Comparison of ENCODE assay signal across 8 cellular contexts in the genomic region with DNA sequence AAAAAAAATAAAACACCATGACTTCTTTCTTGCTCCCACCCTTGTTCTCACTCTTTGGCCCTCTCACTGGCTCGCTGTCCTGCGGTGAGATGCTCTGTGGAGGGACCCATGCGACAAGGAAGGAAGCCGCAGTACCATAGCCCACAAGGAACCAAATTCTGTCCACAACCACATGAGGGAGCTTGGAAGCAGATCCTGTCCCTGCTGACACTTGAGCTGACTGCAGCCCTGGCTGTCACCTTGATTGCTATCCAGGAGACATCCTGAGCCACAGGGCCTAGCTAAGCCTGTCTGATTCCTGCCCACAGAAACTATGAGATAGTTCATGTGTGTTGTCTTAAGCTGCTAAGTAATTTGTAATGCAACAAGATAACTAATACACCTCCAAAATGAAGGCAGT. TPM values are rescaled to one million over a fixed set of nuclear protein-coding genes. Genes with fewer than 3 reads are reported as not detected.
DNase-seq lines count a peak whose midpoint lies in the region; ATAC-seq and TF ChIP-seq lines count a peak whose summit lies in the region.

No MANE protein-coding gene starts in this region.

- ATAC-seq in DND-41 (ENCODE audit: insufficient read depth, low read depth) (no peak), GM21619 (IDR thresholded peaks at IDR 0.05; ENCODE audit: unreplicated experiment) (no peak), GM18907 (IDR thresholded peaks at IDR 0.05; ENCODE audit: unreplicated experiment) (no peak)

- H3K9me3 ChIP-seq in DND-41 (ENCODE audit: insufficient read depth, low read length, severe bottlenecking) (no peaks in the 10 kb centered on the region), neural progenitor cell (ENCODE audit: low read depth) (no peaks in the 10 kb centered on the region)

- H2AFZ ChIP-seq in DND-41 (ENCODE audit: low read depth, low read length) (no peak overlapping the region), neural progenitor cell (replicated peaks) (no peak overlapping the region)

- no peaks in the 10 kb centered on the region for H3K36me3 Mint-ChIP-seq in neural progenitor cell

- H3K27ac Mint-ChIP-seq in neural progenitor cell = no peak overlapping the region

- H3K36me3 ChIP-seq in DND-41 (ENCODE audit: insufficient read depth, low read length) (no peaks in the 10 kb centered on the region), neural progenitor cell (no peaks in the 10 kb centered on the region)

- peaks cover 7% of the 10 kb centered on the region for H3K27me3 Mint-ChIP-seq in neural progenitor cell (ENCODE audit: insufficient read depth, low read depth)

- peaks cover 3% of the 10 kb centered on the region for H3K27me3 ChIP-seq in DND-41 (ENCODE audit: insufficient read depth, low read length, poor library complexity)
- H3K27me3 ChIP-seq in neural progenitor cell = peaks cover 75% of the 10 kb centered on the region

- no peak overlapping the region for H3K4me3 ChIP-seq in DND-41 (ENCODE audit: low read depth in 1 of 2, low read length in 2 of 2)
- no peak overlapping the region for H3K4me3 ChIP-seq in epithelial cell of proximal tubule (ENCODE audit: low read depth, low read length)
- no peak overlapping the region for H3K4me3 ChIP-seq in neural progenitor cell

- no peak overlapping the region for H3K4me3 Mint-ChIP-seq in neural progenitor cell

- peak; percentile 62 for TF ChIP-seq CTCF in 22Rv1 (IDR thresholded peaks at IDR 0.05)
- peak; percentile 47 for TF ChIP-seq CTCF in DND-41 (IDR thresholded peaks at IDR 0.05; ENCODE audit: borderline replicate concordance, extremely low read depth, low read length, poor library complexity, severe bottlenecking)
- peak; percentile 58 for TF ChIP-seq CTCF in epithelial cell of proximal tubule (conservative IDR thresholded peaks at IDR 0.05; ENCODE audit: low read depth, low read length)
- TF ChIP-seq CTCF in neural progenitor cell (IDR thresholded peaks at IDR 0.05) = peak; percentile 43

- H3K27ac ChIP-seq in 22Rv1 (no peak overlapping the region), DND-41 (ENCODE audit: low read length) (no peak overlapping the region), neural progenitor cell (no peak overlapping the region)

- H3K9ac ChIP-seq in DND-41 (ENCODE audit: low read depth, low read length) (no peak overlapping the region), neural progenitor cell (no peak overlapping the region)

- H4K20me1 ChIP-seq in DND-41 (ENCODE audit: insufficient read depth, low read length) (no peaks in the 10 kb centered on the region), neural progenitor cell (ENCODE audit: low read depth) (peaks cover 8% of the 10 kb centered on the region)

- H3K4me2 ChIP-seq in DND-41 (ENCODE audit: insufficient read depth, low read length) (no peak overlapping the region), neural progenitor cell (no peak overlapping the region)

- peaks cover 11% of the 10 kb centered on the region for H3K4me1 Mint-ChIP-seq in neural progenitor cell

- no peaks in the 10 kb centered on the region for H3K9me3 Mint-ChIP-seq in neural progenitor cell

- peaks cover 15% of the 10 kb centered on the region for H3K4me1 ChIP-seq in DND-41 (ENCODE audit: insufficient read depth, low read length)
- peaks cover 1% of the 10 kb centered on the region for H3K4me1 ChIP-seq in neural progenitor cell

- peak; percentile 30 for DNase-seq in DND-41
- peak; percentile 18 to 49 for DNase-seq in NCI-H526 (lab: John Stamatoyannopoulos, UW)
- DNase-seq in epithelial cell of proximal tubule (ENCODE audit: low read depth) = no peak
- DNase-seq in neural progenitor cell (ENCODE audit: low spot score) = peak; percentile 54
- DNase-seq in dedifferentiated amniotic fluid mesenchymal stem cell (ENCODE audit: extremely low spot score) = no peak

- H3K79me2 ChIP-seq in DND-41 (ENCODE audit: insufficient read depth, low read length) (no peaks in the 10 kb centered on the region), neural progenitor cell (ENCODE audit: low read depth) (no peaks in the 10 kb centered on the region)

- peaks cover 16% of the 10 kb centered on the region for H3F3A ChIP-seq in neural progenitor cell (ENCODE audit: low read depth)

RNA-seq across cellular contexts. Expression of a gene that starts 4.8 kb away (rescaled TPM):
- total RNA-seq in epithelial cell of proximal tubule (1,146 and 1,559 TPM in 2 replicates), neural progenitor cell (ENCODE audit: low replicate concordance) (1.3 TPM in 1 of 2 replicates, not detected in the other)

RNA-seq across cellular contexts. Expression of a gene that starts 14.3 kb away (rescaled TPM):
- total RNA-seq in epithelial cell of proximal tubule (1.0 and 5.1 TPM in 2 replicates), neural progenitor cell (ENCODE audit: low replicate concordance) (not detected in 2 replicates)

RNA-seq across cellular contexts. Expression of a gene that starts 22.0 kb away (rescaled TPM):
- total RNA-seq in epithelial cell of proximal tubule (724 and 1,203 TPM in 2 replicates), neural progenitor cell (ENCODE audit: low replicate concordance) (1.9 and 2.4 TPM in 2 replicates)

RNA-seq across cellular contexts. Expression of a gene that starts 28.9 kb away (rescaled TPM):
- total RNA-seq in epithelial cell of proximal tubule (19.1 and 124 TPM in 2 replicates), neural progenitor cell (ENCODE audit: low replicate concordance) (not detected in 2 replicates)

RNA-seq across cellular contexts. Expression of a gene that starts 34.9 kb away (rescaled TPM):
- total RNA-seq in epithelial cell of proximal tubule = 26.0 and 62.4 TPM in 2 replicates
- total RNA-seq in neural progenitor cell (ENCODE audit: low replicate concordance) = not detected in 2 replicates

Comparison
In these comparisons a context has a peak if more than half of its experiments do, and no peak if none do; other contexts are left out.
1. DNase-seq: peak in DND-41 (single experiment), NCI-H526 (2 of 2) and neural progenitor cell (single experiment); none in epithelial cell of proximal tubule (single experiment) and dedifferentiated amniotic fluid mesenchymal stem cell (single experiment).
2. RNA of a gene that starts 4.8 kb away (total RNA-seq): 1,146 to 1,559 TPM in epithelial cell of proximal tubule; 1.3 TPM in neural progenitor cell; every median in the first group is over 100 times any median in the second.
3. RNA of a gene that starts 22.0 kb away (total RNA-seq): 724 to 1,203 TPM in epithelial cell of proximal tubule; 1.9 to 2.4 TPM in neural progenitor cell; every median in the first group is over 100 times any median in the second.
4. Peak in every context shown above with its lines, with median percentiles within 50 percentile points of each other: CTCF ChIP-seq.